19 cellular contexts compared by ENCODE assay signal in genomic region chr7:105151152-105151551, GRCh38.
"Had no signal": no experiment of that assay in that cellular context is flagged by ENCODE, and none has a peak within 500 bp of the region (broad histone marks: within the 10 kb centered on the region; RNA-seq: fewer than 3 reads in every experiment).

No MANE protein-coding gene starts in this region.

- DNase-seq: KBM-7, NCI-H1092, NCI-H1105 treated with DMSO at 0.1 percent for 48 hours, NCI-H1417 treated with DMSO at 0.1 percent for 48 hours, NCI-H1694, NCI-H187 treated with DMSO at 0.1 percent for 48 hours, NCI-H2029 treated with DMSO at 0.1 percent for 48 hours, NCI-H2171, NCI-H226, NCI-H446, NCI-H510A, NCI-H524 treated with DMSO at 0.1 percent for 48 hours, NCI-H82, RPMI8226, SHP77, SK-N-SH, SW 1271, T-cell had no signal

- H3K27me3 Mint-ChIP-seq: T-cell had no signal

- H3K4me3 Mint-ChIP-seq: T-cell; T-helper 1 cell treated with Interleukin-12 subunit alpha and Interleukin-12 subunit beta and Interleukin-4 antibody, amounts not matched to agents 30 μg/mL and 1 μg/mL, for 36 hours had no signal

- ATAC-seq: T-cell had no signal

- H3K27ac Mint-ChIP-seq: T-cell; T-helper 1 cell treated with Interleukin-12 subunit alpha and Interleukin-12 subunit beta and Interleukin-4 antibody, amounts not matched to agents 30 μg/mL and 1 μg/mL, for 36 hours had no signal

- H3K9me3 ChIP-seq: SK-N-SH had no signal
